In genomic region chr3:46405301-46406079, GRCh38 we compare ENCODE assay signal across 14 cellular contexts. TPM values are rescaled to one million over a fixed set of nuclear protein-coding genes. Genes with fewer than 3 reads are reported as not detected.
DNase-seq lines count a peak whose midpoint lies in the region; ATAC-seq and TF ChIP-seq lines count a peak whose summit lies in the region.
"Had no signal": no experiment of that assay in that cellular context is flagged by ENCODE, and none has a peak within 500 bp of the region (broad histone marks: within the 10 kb centered on the region; RNA-seq: fewer than 3 reads in every experiment).

No MANE protein-coding gene starts in this region.

- H3K27ac Mint-ChIP-seq in MCF 10A (ENCODE audit: low read depth, unreplicated experiment): no peak overlapping the region
- H3K27ac Mint-ChIP-seq: endodermal cell, type B pancreatic cell had no signal

- no peak overlapping the region for H2BK12ac ChIP-seq in neuronal stem cell (ENCODE audit: low read length)

- no peak overlapping the region for H3K4me3 Mint-ChIP-seq in MCF 10A (ENCODE audit: unreplicated experiment)
- H3K4me3 Mint-ChIP-seq: endodermal cell, type B pancreatic cell had no signal

- intact Hi-C loops in breast epithelium (cut with DNase I; ENCODE audit: low total_unique reads) (no loop called here), MCF 10A (cut with micrococcal nuclease) (no loop called here), uterus (cut with DNase I; ENCODE audit: low total_unique reads) (no loop called here)

- no peak overlapping the region for H3K4me2 ChIP-seq in neuronal stem cell (ENCODE audit: insufficient read depth, low read length, poor library complexity, severe bottlenecking)

- BruUV-seq in MCF 10A (replicated peaks; lab: Mats Ljungman, UMichigan): no TSS peak

- DNase-seq in breast epithelium (ENCODE audit: low spot score in 2 of 2): no peak
- DNase-seq in MCF 10A (ENCODE audit: unreplicated experiment): no peak
- peak; percentile 14 for DNase-seq in fibroblast of gingiva (ENCODE audit: low read depth)
- no peak for DNase-seq in neuronal stem cell (ENCODE audit: low spot score)
- DNase-seq in uterus: peak in 1 of 2 donors; percentile 21
- no peak for DNase-seq in NCI-H446 treated with DMSO at 0.1 percent for 48 hours (lab: John Stamatoyannopoulos, UW)
- DNase-seq in erythroblast (lab: John Stamatoyannopoulos, UW): no peak
- DNase-seq: endodermal cell; mammary epithelial cell; NCI-H774; stimulated activated CD4-positive, alpha-beta T cell treated with anti-CD3 and anti-CD28 coated beads, Interleukin-1b, Interleukin-23, amount 100 ng/mL, for 48 hours; T-helper 9 cell had no signal

- H2AFZ ChIP-seq in neuronal stem cell (ENCODE audit: low read length): no peak overlapping the region

- no peaks in the 10 kb centered on the region for H3K36me3 Mint-ChIP-seq in MCF 10A (ENCODE audit: insufficient read depth, unreplicated experiment)
- H3K36me3 Mint-ChIP-seq: type B pancreatic cell had no signal

- no peak overlapping the region for H2AK5ac ChIP-seq in neuronal stem cell (ENCODE audit: low read depth, low read length)

- no peak overlapping the region for H4K91ac ChIP-seq in neuronal stem cell (ENCODE audit: low read depth, low read length, poor library complexity)

- H2BK15ac ChIP-seq in neuronal stem cell (ENCODE audit: low read length): no peak overlapping the region

- H2BK5ac ChIP-seq in neuronal stem cell (ENCODE audit: low read length): no peak overlapping the region

- H4K8ac ChIP-seq in neuronal stem cell (ENCODE audit: low read depth, low read length): no peak overlapping the region

- no peaks in the 10 kb centered on the region for H3K27me3 Mint-ChIP-seq in MCF 10A (ENCODE audit: insufficient read depth, unreplicated experiment)

- no peak for ATAC-seq in GM21723 (IDR thresholded peaks at IDR 0.05; ENCODE audit: unreplicated experiment)

- H2BK120ac ChIP-seq in neuronal stem cell (ENCODE audit: low read depth, low read length): no peak overlapping the region

- H3K9me3 Mint-ChIP-seq in MCF 10A (ENCODE audit: unreplicated experiment): no peaks in the 10 kb centered on the region
- H3K9me3 Mint-ChIP-seq: type B pancreatic cell had no signal

- peak overlapping the region in 1 of 3 donors; percentile 27 for H3K4me3 ChIP-seq in breast epithelium
- no peak overlapping the region for H3K4me3 ChIP-seq in neuronal stem cell (ENCODE audit: low read length in 2 of 2)
- H3K4me3 ChIP-seq in uterus: no peak overlapping the region

- H3K9me3 ChIP-seq in breast epithelium (no peaks in the 10 kb centered on the region), neuronal stem cell (replicated peaks in 1 of 2; ENCODE audit: control insufficient read depth in 2 of 2, insufficient read depth in 1 of 2, low read depth in 1 of 2, low read length in 2 of 2) (no peaks in the 10 kb centered on the region), uterus (no peaks in the 10 kb centered on the region)

- H3K14ac ChIP-seq in neuronal stem cell (ENCODE audit: low read length): no peak overlapping the region

- no peaks in the 10 kb centered on the region for H3K36me3 ChIP-seq in breast epithelium
- no peaks in the 10 kb centered on the region for H3K36me3 ChIP-seq in neuronal stem cell (replicated peaks in 1 of 2; ENCODE audit: control insufficient read depth in 2 of 2, insufficient read depth in 2 of 2, low read length in 2 of 2)
- H3K36me3 ChIP-seq in uterus: no peaks in the 10 kb centered on the region

- no peaks in the 10 kb centered on the region for H3K4me1 ChIP-seq in breast epithelium
- H3K4me1 ChIP-seq in neuronal stem cell (ENCODE audit: control insufficient read depth in 2 of 2, insufficient read depth in 1 of 2, low read depth in 1 of 2, low read length in 2 of 2): peaks cover 0 to 3% of the 10 kb centered on the region in 2 donors
- peaks cover 0 to 7% of the 10 kb centered on the region in 2 donors for H3K4me1 ChIP-seq in uterus

- CTCF ChIA-PET in MCF 10A (lab: Yijun Ruan, JAX): no interaction called here

- peak overlapping the region; percentile 50 to 84 for H3K27ac ChIP-seq in breast epithelium
- H3K27ac ChIP-seq in neuronal stem cell (replicated peaks; ENCODE audit: low read length): no peak overlapping the region
- peak overlapping the region; percentile 50 to 72 for H3K27ac ChIP-seq in uterus

- H3K23ac ChIP-seq in neuronal stem cell (ENCODE audit: low read depth, low read length, poor library complexity): no peak overlapping the region

- no peak for TF ChIP-seq CTCF in breast epithelium (IDR thresholded peaks at IDR 0.05)
- no peak for TF ChIP-seq CTCF in MCF 10A (IDR thresholded peaks at IDR 0.05; ENCODE audit: unreplicated experiment)
- TF ChIP-seq CTCF in uterus (IDR thresholded peaks at IDR 0.05): no peak

- peaks cover 0 to 7% of the 10 kb centered on the region in 2 donors for H3K27me3 ChIP-seq in breast epithelium
- H3K27me3 ChIP-seq in neuronal stem cell (ENCODE audit: control insufficient read depth in 3 of 3, insufficient read depth in 3 of 3, low read depth in 1 of 3, low read length in 3 of 3): peaks cover 0 to 6% (median 0%) of the 10 kb centered on the region in 3 experiments
- no peaks in the 10 kb centered on the region for H3K27me3 ChIP-seq in uterus

- WGBS in neuronal stem cell (ENCODE audit: extremely low coverage in 2 of 2, insufficient read length in 2 of 2, insufficient replicate concordance in 1 of 2), 2 donors: no CpG with 5 or more reads among the region's 12 CpGs

- H3K9ac ChIP-seq in neuronal stem cell (ENCODE audit: low read depth, low read length, poor library complexity): no peak overlapping the region

- POLR2A ChIA-PET in MCF 10A (lab: Yijun Ruan, JAX): interaction anchor here (0.6 kb wide), 1 partner anchor 223 kb away, joined by 3 read pairs; no protein-coding TSS in a partner anchor

- H3K4ac ChIP-seq in neuronal stem cell (ENCODE audit: low read length): no peak overlapping the region

- H3K4me1 Mint-ChIP-seq in MCF 10A (ENCODE audit: insufficient read depth, unreplicated experiment): no peaks in the 10 kb centered on the region
- H3K4me1 Mint-ChIP-seq: endodermal cell had no signal

- H3K18ac ChIP-seq in neuronal stem cell (ENCODE audit: low read length): peak overlapping the region; percentile 35

- H3K79me1 ChIP-seq in neuronal stem cell (ENCODE audit: low read depth, low read length): no peaks in the 10 kb centered on the region

- no peak for TF ChIP-seq POLR2A in breast epithelium (IDR thresholded peaks at IDR 0.05)
- no peak for TF ChIP-seq POLR2A in uterus (IDR thresholded peaks at IDR 0.05)
- no peak for TF ChIP-seq POLR2A in erythroblast (IDR thresholded peaks at IDR 0.05; ENCODE audit: low read length)

RNA-seq across cellular contexts. Expression of gene CCRL2, which starts 1.6 kb away (rescaled TPM):
- 1 to 10 TPM; 3.8 to 9.2 (median 4.1) TPM for total RNA-seq in breast epithelium
- not detected in 2 replicates for total RNA-seq in MCF 10A (2022)
- not detected for polyA plus RNA-seq in neuronal stem cell (2013, experiment 1 of 2)
- not detected for polyA plus RNA-seq in neuronal stem cell (2013, experiment 2 of 2)
- total RNA-seq in uterus: 1 to 10 TPM in 3 of 4 donors, under 1 TPM in 1; 0.88 to 3.2 (median 1.7) TPM
- total RNA-seq: endodermal cell, mammary epithelial cell had no signal
- polyA plus RNA-seq: mammary epithelial cell had no signal

RNA-seq across cellular contexts. Expression of gene CCR5, which starts 34.7 kb away (rescaled TPM):
- under 1 TPM; 0.73 to 0.98 (median 0.96) TPM for total RNA-seq in breast epithelium
- total RNA-seq in MCF 10A (2022): not detected in 2 replicates
- polyA plus RNA-seq in neuronal stem cell (2013, experiment 1 of 2): not detected
- not detected for polyA plus RNA-seq in neuronal stem cell (2013, experiment 2 of 2)
- total RNA-seq in uterus: 1 to 10 TPM in 1 of 4 donors, under 1 TPM in 1, not detected in 2; 0.41 to 1.2 TPM
- total RNA-seq: endodermal cell, mammary epithelial cell had no signal
- polyA plus RNA-seq: mammary epithelial cell had no signal

RNA-seq across cellular contexts. Expression of gene CCR2, which starts 51.6 kb away (rescaled TPM):
- total RNA-seq in breast epithelium: 1 to 10 TPM; 1.3 to 2.2 (median 2.0) TPM
- not detected in 2 replicates for total RNA-seq in MCF 10A (2022)
- not detected for polyA plus RNA-seq in neuronal stem cell (2013, experiment 1 of 2)
- polyA plus RNA-seq in neuronal stem cell (2013, experiment 2 of 2): not detected
- 1 to 10 TPM in 3 of 4 donors, not detected in 1; 2.7 to 7.1 (median 3.7) TPM for total RNA-seq in uterus
- total RNA-seq: endodermal cell, mammary epithelial cell had no signal
- polyA plus RNA-seq: mammary epithelial cell had no signal

RNA-seq across cellular contexts. Expression of gene LTF, which starts 59.2 kb away (rescaled TPM):
- total RNA-seq in breast epithelium: 100 to 1,000 TPM in 2 of 3 donors, 10 to 100 TPM in 1; 78.7 to 282 (median 190) TPM
- total RNA-seq in MCF 10A (2022): not detected in 2 replicates
- not detected for polyA plus RNA-seq in neuronal stem cell (2013, experiment 1 of 2)
- 0.01 TPM for polyA plus RNA-seq in neuronal stem cell (2013, experiment 2 of 2)
- total RNA-seq in uterus: 1 to 10 TPM in 3 of 4 donors, under 1 TPM in 1; 0.59 to 9.0 (median 2.8) TPM
